Comparison of ENCODE assay signal across 8 cellular contexts in genomic region chr6:44100088-44100550, GRCh38. TPM values are rescaled to one million over a fixed set of nuclear protein-coding genes. Genes with fewer than 3 reads are reported as not detected.
A peak's percentile ranks its signal among the peaks of the same experiment; 100 is the strongest.
DNase-seq lines count a peak whose midpoint lies in the region; ATAC-seq and TF ChIP-seq lines count a peak whose summit lies in the region.

No MANE protein-coding gene starts in this region.

- peaks cover 11 to 28% (median 12%) of the 10 kb centered on the region in 3 donors for H3K4me1 Mint-ChIP-seq in T-cell
- H3K4me1 Mint-ChIP-seq in stimulated activated memory B cell treated with anti-CD40 and anti-IgM and Interleukin-4, amounts not matched to agents 10 μg/mL and 1 μg/mL and 100 μg/mL, for 72 hours: peaks cover 11% of the 10 kb centered on the region
- H3K4me1 Mint-ChIP-seq in effector memory CD8-positive, alpha-beta T cell (ENCODE audit: low read depth in 2 of 2): peaks cover 17 to 26% of the 10 kb centered on the region in 2 donors

- TF ChIP-seq CTCF in AG09319 (IDR thresholded peaks at IDR 0.05; ENCODE audit: low read depth, low read length) (peak; percentile 54), GM13977 (IDR thresholded peaks at IDR 0.05; ENCODE audit: extremely low read depth, insufficient read depth, missing control alignments) (peak; percentile 45), fibroblast of pulmonary artery (IDR thresholded peaks at IDR 0.05; ENCODE audit: low read length, missing control alignments) (peak; percentile 76)

- no peak overlapping the region for H3K27ac Mint-ChIP-seq in T-cell
- H3K27ac Mint-ChIP-seq in stimulated activated memory B cell treated with anti-CD40 and anti-IgM and Interleukin-4, amounts not matched to agents 10 μg/mL and 1 μg/mL and 100 μg/mL, for 72 hours: no peak overlapping the region
- H3K27ac Mint-ChIP-seq in effector memory CD8-positive, alpha-beta T cell: peak overlapping the region in 1 of 2 donors; percentile 4

- DNase-seq in AG09319 (ENCODE audit: extremely low read depth, low read depth) (no peak), GM13977 (ENCODE audit: low spot score) (no peak), T-cell (peak in 1 of 34 experiments; percentile 16), fibroblast of pulmonary artery (ENCODE audit: low read depth) (peak; percentile 49)
- DNase-seq in NK-92 treated with Interleukin-12 subunit alpha and Interleukin-12 subunit beta, amount 100 ng/mL, for 24 hours (lab: John Stamatoyannopoulos, UW): no peak
- no peak for DNase-seq in effector memory CD8-positive, alpha-beta T cell

- in situ Hi-C loops in GM13977 (cut with MboI; ENCODE audit: low pct_unique_long_range_greater_than_20kb, low sequenced_read_pairs, unreplicated experiment): no loop called here

- H3K4me3 Mint-ChIP-seq in T-cell: no peak overlapping the region
- no peak overlapping the region for H3K4me3 Mint-ChIP-seq in stimulated activated memory B cell treated with anti-CD40 and anti-IgM and Interleukin-4, amounts not matched to agents 10 μg/mL and 1 μg/mL and 100 μg/mL, for 72 hours
- H3K4me3 Mint-ChIP-seq in effector memory CD8-positive, alpha-beta T cell: no peak overlapping the region

- peak in 3 of 4 experiments; percentile 21 to 57 (median 28) for ATAC-seq in T-cell (replicated peaks in 1 of 4)
- peak; percentile 37 for ATAC-seq in stimulated activated memory B cell treated with anti-CD40 and anti-IgM and Interleukin-4, amounts not matched to agents 10 μg/mL and 1 μg/mL and 100 μg/mL, for 72 hours
- ATAC-seq in effector memory CD8-positive, alpha-beta T cell (replicated peaks): no peak
- no peak for ATAC-seq in HG03045 (IDR thresholded peaks at IDR 0.05; ENCODE audit: unreplicated experiment)

- no peak overlapping the region for H3K4me3 ChIP-seq in fibroblast of pulmonary artery (replicated peaks; ENCODE audit: low read depth, low read length)

- H3K27me3 Mint-ChIP-seq in T-cell: no peaks in the 10 kb centered on the region
- H3K27me3 Mint-ChIP-seq in stimulated activated memory B cell treated with anti-CD40 and anti-IgM and Interleukin-4, amounts not matched to agents 10 μg/mL and 1 μg/mL and 100 μg/mL, for 72 hours: no peaks in the 10 kb centered on the region
- no peaks in the 10 kb centered on the region for H3K27me3 Mint-ChIP-seq in effector memory CD8-positive, alpha-beta T cell

- H3K9me3 Mint-ChIP-seq in T-cell: no peaks in the 10 kb centered on the region
- H3K9me3 Mint-ChIP-seq in stimulated activated memory B cell treated with anti-CD40 and anti-IgM and Interleukin-4, amounts not matched to agents 10 μg/mL and 1 μg/mL and 100 μg/mL, for 72 hours: no peaks in the 10 kb centered on the region
- H3K9me3 Mint-ChIP-seq in effector memory CD8-positive, alpha-beta T cell: no peaks in the 10 kb centered on the region

- CTCF ChIA-PET in T-cell (lab: Charles Lee): interaction anchor here in 1 of 2 donors (1.1 kb wide), 1 partner anchor 51 kb away, joined by 3 read pairs; no protein-coding TSS in a partner anchor

- H3K36me3 Mint-ChIP-seq in T-cell: peaks cover 3% of the 10 kb centered on the region
- H3K36me3 Mint-ChIP-seq in stimulated activated memory B cell treated with anti-CD40 and anti-IgM and Interleukin-4, amounts not matched to agents 10 μg/mL and 1 μg/mL and 100 μg/mL, for 72 hours: peaks cover 29% of the 10 kb centered on the region
- peaks cover 6% of the 10 kb centered on the region for H3K36me3 Mint-ChIP-seq in effector memory CD8-positive, alpha-beta T cell (ENCODE audit: insufficient read depth)

- POLR2A ChIA-PET in T-cell (lab: Charles Lee): no interaction called here

RNA-seq across cellular contexts. Expression of gene MRPL14, which starts 27.1 kb away (rescaled TPM):
- total RNA-seq in T-cell: 10 to 100 TPM; 12.0 to 24.2 (median 22.3) TPM

RNA-seq across cellular contexts. Expression of gene TMEM63B, which starts 27.2 kb away (rescaled TPM):
- total RNA-seq in T-cell: 10 to 100 TPM; 16.6 to 21.1 (median 19.3) TPM

RNA-seq across cellular contexts. Expression of gene CAPN11, which starts 58.5 kb away (rescaled TPM):
- under 1 TPM in 1 of 5 donors, not detected in 4; 0.79 TPM for total RNA-seq in T-cell

Comparison
In these comparisons a context has a peak if more than half of its experiments do, and no peak if none do; other contexts are left out.
1. ATAC-seq: peak in T-cell (3 of 4) and stimulated activated memory B cell treated with anti-CD40 and anti-IgM and Interleukin-4, amounts not matched to agents 10 μg/mL and 1 μg/mL and 100 μg/mL, for 72 hours (single experiment); none in effector memory CD8-positive, alpha-beta T cell (single experiment) and HG03045 (single experiment).
2. Peak in every context shown above with its lines, with median percentiles within 50 percentile points of each other: CTCF ChIP-seq.